In the genomic region with DNA sequence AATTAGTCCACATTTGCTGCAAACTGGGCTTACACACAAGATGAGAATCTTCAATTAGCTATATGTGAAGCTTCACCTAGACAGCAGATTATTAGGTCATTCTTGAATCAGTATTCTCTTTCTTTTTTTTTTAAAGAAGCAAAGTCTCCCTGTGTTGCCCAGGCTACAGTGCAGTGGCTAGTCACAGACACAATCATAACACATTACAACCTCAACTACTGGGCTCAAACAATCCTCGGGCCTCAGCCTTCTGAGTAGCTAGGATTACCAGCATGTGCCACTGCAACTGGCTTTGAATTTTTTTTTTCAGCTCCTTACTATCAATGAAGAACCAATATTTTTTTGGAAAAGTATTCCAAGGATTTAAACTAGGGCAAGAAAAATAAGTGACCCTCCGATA, we compare ENCODE assay signal across 17 cellular contexts.
"Had no signal": no experiment of that assay in that cellular context is flagged by ENCODE, and none has a peak within 500 bp of the region (broad histone marks: within the 10 kb centered on the region; RNA-seq: fewer than 3 reads in every experiment).

No MANE protein-coding gene starts in this region.

- H3K27ac ChIP-seq: gastroesophageal sphincter, left ventricle myocardium inferior, pancreas, tibial artery had no signal

- DNase-seq: activated B cell treated with CpG ODN at 0.5 μM for 24 hours; activated CD4-positive, alpha-beta T cell treated with anti-CD3 and anti-CD28 coated beads for 48 hours; activated CD8-positive, alpha-beta T cell treated with anti-CD3 and anti-CD28 coated beads for 36 hours; activated naive CD8-positive, alpha-beta T cell treated with anti-CD3 and anti-CD28 coated beads for 36 hours; activated T-cell treated with anti-CD3 and anti-CD28 coated beads, Interleukin-2, amount 50 U/mL, for 4 hours; amygdala; endodermal cell; erythroblast; kidney; left ventricle myocardium inferior; naive B cell; pancreas; retina; stimulated activated CD4-positive, alpha-beta T cell treated with anti-CD3 and anti-CD28 coated beads, Interleukin-4, amount 100 ng/mL, for 24 hours; stimulated activated naive CD4-positive, alpha-beta T cell; tibial artery had no signal

- H3K4me1 ChIP-seq: pancreas, tibial artery had no signal

- H3K36me3 ChIP-seq: left ventricle myocardium inferior, pancreas, tibial artery had no signal

- H3K9me3 ChIP-seq: gastroesophageal sphincter, left ventricle myocardium inferior, pancreas, tibial artery had no signal

- H3K27me3 ChIP-seq: gastroesophageal sphincter, pancreas, tibial artery had no signal

- H3K4me3 ChIP-seq: gastroesophageal sphincter, left ventricle myocardium inferior, pancreas, tibial artery had no signal
